Comparison of ENCODE assay signal across 7 cellular contexts in the genomic region with DNA sequence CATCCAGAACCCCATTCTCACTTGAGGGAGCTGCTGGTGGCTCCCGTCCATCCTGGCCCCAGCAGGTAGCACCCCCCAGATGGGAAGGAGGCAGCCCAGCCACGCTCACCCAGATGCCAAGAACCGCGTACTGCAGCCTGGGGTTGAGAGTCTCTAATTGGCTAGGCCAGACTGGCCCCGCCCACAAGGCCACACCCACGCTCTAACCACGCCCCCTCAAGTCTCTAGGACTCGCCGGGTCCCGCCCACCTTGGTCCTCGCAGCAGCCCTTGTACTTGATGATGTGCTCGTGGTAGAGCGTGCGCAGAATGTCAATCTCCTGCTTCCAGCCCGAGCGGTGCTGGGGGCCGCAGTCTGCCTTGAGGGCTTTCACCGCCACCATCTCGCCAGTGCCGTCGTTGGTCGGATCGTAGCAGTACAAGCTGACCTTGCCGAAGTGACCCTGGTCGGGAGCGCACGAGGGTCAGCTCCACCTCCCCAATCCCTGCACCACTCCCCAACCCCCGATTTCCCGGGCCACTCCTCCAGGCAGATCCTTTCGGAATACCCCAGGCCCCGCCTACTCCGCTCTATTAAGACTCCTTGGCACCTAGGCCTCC. TPM values are rescaled to one million over a fixed set of nuclear protein-coding genes. Genes with fewer than 3 reads are reported as not detected.
DNase-seq lines count a peak whose midpoint lies in the region; TF ChIP-seq lines count a peak whose summit lies in the region.

No MANE protein-coding gene starts in this region.

- no peaks in the 10 kb centered on the region for H3K27me3 ChIP-seq in HUES6 (ENCODE audit: control insufficient read depth, insufficient read depth, low read length)
- H3K27me3 ChIP-seq in cardiac muscle cell, result no peaks in the 10 kb centered on the region
- no peaks in the 10 kb centered on the region for H3K27me3 ChIP-seq in esophagus squamous epithelium

- H3K4me1 ChIP-seq in HUES6 (ENCODE audit: control insufficient read depth, insufficient read depth, low read length) (peaks cover 3% of the 10 kb centered on the region), cardiac muscle cell (ENCODE audit: low read depth) (peaks cover 7% of the 10 kb centered on the region), esophagus squamous epithelium (peaks cover 0 to 8% (median 0%) of the 10 kb centered on the region in 3 donors)

- peak overlapping the region; percentile 65 for H3K4me3 ChIP-seq in HUES6 (ENCODE audit: low read depth, low read length)
- peak overlapping the region; percentile 31 for H3K4me3 ChIP-seq in cardiac muscle cell
- H3K4me3 ChIP-seq in esophagus squamous epithelium, result peak overlapping the region in 1 of 4 donors; percentile 32

- H3K36me3 ChIP-seq in HUES6 (ENCODE audit: control insufficient read depth, insufficient read depth, low read length), result peaks cover 21% of the 10 kb centered on the region
- H3K36me3 ChIP-seq in cardiac muscle cell, result no peaks in the 10 kb centered on the region
- peaks cover 6 to 98% (median 43%) of the 10 kb centered on the region in 3 donors for H3K36me3 ChIP-seq in esophagus squamous epithelium

- peak; percentile 63 to 70 for DNase-seq in activated CD4-positive, alpha-beta T cell treated with anti-CD3 and anti-CD28 coated beads, Interleukin-2, amount 50 U/mL, for 48 hours
- DNase-seq in cardiac muscle cell (ENCODE audit: low read depth in 1 of 2, low spot score in 1 of 2) (peak; percentile 25 to 99), medulla oblongata (ENCODE audit: extremely low spot score) (no peak), esophagus squamous epithelium (lab: John Stamatoyannopoulos, UW) (no peak), mesenteric fat pad (ENCODE audit: low spot score) (no peak)
- peak; percentile 54 for DNase-seq in stimulated activated CD4-positive, alpha-beta T cell treated with anti-CD3 and anti-CD28 coated beads, Interleukin-4, amount 100 ng/mL, for 24 hours

- intact Hi-C loops in esophagus squamous epithelium (cut with DNase I), result no loop called here

- no peak for TF ChIP-seq CTCF in cardiac muscle cell (IDR thresholded peaks at IDR 0.05; ENCODE audit: low read depth, low read length)
- no peak for TF ChIP-seq CTCF in esophagus squamous epithelium (IDR thresholded peaks at IDR 0.05)

- H3K9me3 ChIP-seq in HUES6 (ENCODE audit: control insufficient read depth, insufficient read depth, low read depth, low read length), result no peaks in the 10 kb centered on the region
- no peaks in the 10 kb centered on the region for H3K9me3 ChIP-seq in cardiac muscle cell (ENCODE audit: low read depth)
- no peaks in the 10 kb centered on the region for H3K9me3 ChIP-seq in esophagus squamous epithelium

- WGBS in esophagus squamous epithelium, 2 donors, result 89 to 94% methylated on average over 23 to 24 of the region's 32 CpGs

- TF ChIP-seq POLR2A in esophagus squamous epithelium (IDR thresholded peaks at IDR 0.05), result no peak

- H3K27ac ChIP-seq in HUES6 (ENCODE audit: low read depth, low read length) (no peak overlapping the region), cardiac muscle cell (peak overlapping the region; percentile 86), esophagus squamous epithelium (peak overlapping the region in 2 of 4 donors; percentile 54 to 69)

- H3K9ac ChIP-seq in HUES6 (ENCODE audit: low read length), result no peak overlapping the region

RNA-seq across cellular contexts. Expression of a gene that starts 14.5 kb away (rescaled TPM):
- total RNA-seq in cardiac muscle cell (2.9 and 9.0 TPM in 2 replicates), esophagus squamous epithelium (10 to 100 TPM in 1 of 4 donors, 1 to 10 TPM in 3; 4.3 to 22.7 (median 8.0) TPM), mesenteric fat pad (25.0 TPM)
- 8.6 and 12.7 TPM in 2 replicates for polyA plus RNA-seq in cardiac muscle cell

RNA-seq across cellular contexts. Expression of a gene that starts 20.6 kb away (rescaled TPM):
- total RNA-seq in cardiac muscle cell (46.9 and 56.2 TPM in 2 replicates), esophagus squamous epithelium (10 to 100 TPM; 13.8 to 26.8 (median 19.7) TPM), mesenteric fat pad (23.0 TPM)
- polyA plus RNA-seq in cardiac muscle cell, result 68.2 and 71.2 TPM in 2 replicates

RNA-seq across cellular contexts. Expression of a gene that starts 26.5 kb away (rescaled TPM):
- total RNA-seq in cardiac muscle cell (126 and 135 TPM in 2 replicates), esophagus squamous epithelium (10 to 100 TPM; 41.8 to 74.2 (median 50.7) TPM), mesenteric fat pad (91.5 TPM)
- 142 and 148 TPM in 2 replicates for polyA plus RNA-seq in cardiac muscle cell

RNA-seq across cellular contexts. Expression of a gene that starts 38.1 kb away (rescaled TPM):
- total RNA-seq in cardiac muscle cell, result 28.9 and 42.9 TPM in 2 replicates
- polyA plus RNA-seq in cardiac muscle cell, result 40.9 and 70.9 TPM in 2 replicates
- total RNA-seq in esophagus squamous epithelium, result 10 to 100 TPM in 2 of 4 donors, 1 to 10 TPM in 2; 8.0 to 20.7 (median 12.3) TPM
- total RNA-seq in mesenteric fat pad, result 18.2 TPM

RNA-seq across cellular contexts. Expression of a gene that starts 44.3 kb away (rescaled TPM):
- total RNA-seq in cardiac muscle cell (4.1 and 9.3 TPM in 2 replicates), esophagus squamous epithelium (1 to 10 TPM in 2 of 4 donors, under 1 TPM in 2; 0.79 to 1.5 (median 1.2) TPM), mesenteric fat pad (0.55 TPM)
- polyA plus RNA-seq in cardiac muscle cell, result 6.2 and 12.2 TPM in 2 replicates

Comparison
In these comparisons a context has a peak if more than half of its experiments do, and no peak if none do; other contexts are left out.
1. DNase-seq: peak in activated CD4-positive, alpha-beta T cell treated with anti-CD3 and anti-CD28 coated beads, Interleukin-2, amount 50 U/mL, for 48 hours (2 of 2), cardiac muscle cell (2 of 2) and stimulated activated CD4-positive, alpha-beta T cell treated with anti-CD3 and anti-CD28 coated beads, Interleukin-4, amount 100 ng/mL, for 24 hours (single experiment); none in medulla oblongata (single experiment), esophagus squamous epithelium (single experiment) and mesenteric fat pad (single experiment).